10 cellular contexts compared by ENCODE assay signal in the genomic region with DNA sequence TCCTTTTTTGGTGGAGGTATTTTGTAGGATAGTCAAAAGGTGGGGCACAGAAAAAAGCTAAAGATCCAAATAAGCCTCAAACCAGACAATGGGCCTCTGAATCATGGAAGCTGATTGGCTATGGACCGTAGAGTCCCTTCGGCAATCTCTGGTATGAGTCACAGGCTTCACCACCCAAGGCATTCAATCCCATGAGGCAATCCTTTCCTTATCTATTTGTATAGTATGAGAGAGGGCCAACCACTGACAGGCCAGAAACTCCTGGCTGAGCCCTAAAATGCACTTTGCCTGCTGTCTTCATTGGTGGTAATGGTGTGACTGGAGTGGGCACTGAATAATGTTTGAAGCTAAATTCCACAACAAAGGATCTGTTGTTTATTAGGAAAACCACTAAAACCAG. TPM values are rescaled to one million over a fixed set of nuclear protein-coding genes. Genes with fewer than 3 reads are reported as not detected.
DNase-seq lines count a peak whose midpoint lies in the region; ATAC-seq, FAIRE-seq and TF ChIP-seq lines count a peak whose summit lies in the region.
"Had no signal": no experiment of that assay in that cellular context is flagged by ENCODE, and none has a peak within 500 bp of the region (broad histone marks: within the 10 kb centered on the region; RNA-seq: fewer than 3 reads in every experiment).

No MANE protein-coding gene starts in this region.

- DNase-seq in GM23338 (ENCODE audit: low spot score) (no peak), NB4 (ENCODE audit: low read depth) (peak; percentile 90), GM12878 (ENCODE audit: low read depth, low spot score) (no peak), non-pigmented ciliary epithelial cell (ENCODE audit: low read depth) (peak; percentile 22), Kasumi-1 (lab: John Stamatoyannopoulos, UW) (no peak), T-helper 17 cell (no peak)
- DNase-seq: activated T-cell treated with anti-CD3 and anti-CD28 coated beads, Interleukin-2, amount 50 U/mL, for 48 hours had no signal

- H3K4me2 ChIP-seq in GM23338 (no peak overlapping the region), GM12878 (ENCODE audit: control insufficient read depth, insufficient read depth) (no peak overlapping the region)

- no peaks in the 10 kb centered on the region; the same call in 2 of the 3 replicates for H3K36me3 Mint-ChIP-seq in GM23338 (ENCODE audit: low read depth)
- no peaks in the 10 kb centered on the region for H3K36me3 Mint-ChIP-seq in T-helper 17 cell (ENCODE audit: low read depth)

- TF ChIP-seq EP300 in GM12878 (IDR thresholded peaks at IDR 0.05; ENCODE audit: borderline replicate concordance in 1 of 2, control insufficient read depth in 1 of 2, low read depth in 2 of 2, low read length in 2 of 2), result no peak

- H3K4me3 ChIP-seq in GM23338 (no peak overlapping the region), NB4 (ENCODE audit: low read depth, low read length) (no peak overlapping the region), GM12878 (no peak overlapping the region)
- H3K4me3 ChIP-seq: esophagus muscularis mucosa had no signal

- RAD21 ChIA-PET in GM12878 (lab: Charles Lee; ENCODE audit: unreplicated experiment), result interaction anchor here (1.0 to 1.9 kb wide), 4 partner anchors 21 to 53 kb away, joined by 3 to 5 read pairs (median 4); no protein-coding TSS in a partner anchor

- TF ChIP-seq POLR2A in NB4 (IDR thresholded peaks at IDR 0.05; ENCODE audit: extremely low read depth, insufficient read length) (no peak), GM12878 (IDR thresholded peaks at IDR 0.05; ENCODE audit: low read depth, low read length) (no peak)

- H3K9me3 Mint-ChIP-seq in GM23338, result no peaks in the 10 kb centered on the region

- no peak for TF ChIP-seq RAD21 in GM12878 (IDR thresholded peaks at IDR 0.05; ENCODE audit: insufficient read depth, low read depth, low read length)

- H4K20me1 ChIP-seq in GM23338 (replicated peaks; ENCODE audit: insufficient read depth), result no peaks in the 10 kb centered on the region
- H4K20me1 ChIP-seq in GM12878 (ENCODE audit: control insufficient read depth, insufficient read depth), result no peaks in the 10 kb centered on the region

- H3K4me3 Mint-ChIP-seq in GM23338 (no peak overlapping the region), T-helper 17 cell (no peak overlapping the region)

- no TSS peak for BruUV-seq in GM12878 (replicated peaks; lab: Mats Ljungman, UMichigan)

- FAIRE-seq in GM12878 (lab: Jason Lieb, UNC), result no peak

- no peaks in the 10 kb centered on the region for H3F3A ChIP-seq in GM23338 (replicated peaks; ENCODE audit: low read depth)

- no peaks in the 10 kb centered on the region for H3K36me3 ChIP-seq in GM23338 (ENCODE audit: insufficient read depth)
- no peaks in the 10 kb centered on the region for H3K36me3 ChIP-seq in GM12878 (ENCODE audit: control insufficient read depth in 2 of 2, insufficient read depth in 2 of 2, low read length in 1 of 2)
- H3K36me3 ChIP-seq: esophagus muscularis mucosa had no signal

- TF ChIP-seq CTCF in GM23338 (conservative IDR thresholded peaks at IDR 0.05; ENCODE audit: low read depth in 2 of 2) (no peak), NB4 (IDR thresholded peaks at IDR 0.05; ENCODE audit: low read depth, low read length) (no peak), GM12878 (IDR thresholded peaks at IDR 0.05 in 2 of 3, conservative IDR thresholded peaks at IDR 0.05 in 1 of 3; ENCODE audit: control insufficient read depth in 2 of 3, extremely low read depth in 1 of 3, insufficient read depth in 1 of 3, low read depth in 3 of 3, low read length in 3 of 3) (no peak)

- 0 out of 2 replicates have a peak, but pooled peaks cover 7% of the 10 kb centered on the region for H3K4me1 ChIP-seq in GM23338 (ENCODE audit: insufficient read depth)
- no peaks in the 10 kb centered on the region for H3K4me1 ChIP-seq in GM12878 (ENCODE audit: control insufficient read depth, insufficient read depth, low read length)

- no peak overlapping the region for H3K27ac ChIP-seq in GM23338 (ENCODE audit: low read depth)
- H3K27ac ChIP-seq in GM12878 (ENCODE audit: control insufficient read depth, insufficient read depth), result no peak overlapping the region
- H3K27ac ChIP-seq: esophagus muscularis mucosa had no signal

- H3K27me3 Mint-ChIP-seq in GM23338 (ENCODE audit: insufficient read depth, low read depth, poor library complexity), result peaks cover 3% of the 10 kb centered on the region
- H3K27me3 Mint-ChIP-seq in T-helper 17 cell, result peaks cover 31% of the 10 kb centered on the region

- H3K27me3 ChIP-seq in GM23338 (ENCODE audit: insufficient read depth) (no peaks in the 10 kb centered on the region), GM12878 (replicated peaks in 1 of 2; ENCODE audit: control insufficient read depth in 2 of 2, insufficient read depth in 2 of 2, low read length in 1 of 2) (no peaks in the 10 kb centered on the region; a peak in 1 of 4 replicates)
- H3K27me3 ChIP-seq: esophagus muscularis mucosa had no signal

- peak; percentile 55 for ATAC-seq in GM23338
- peak; percentile 39 for ATAC-seq in GM12878
- no peak for ATAC-seq in GM21576 (IDR thresholded peaks at IDR 0.05; ENCODE audit: unreplicated experiment)
- ATAC-seq in T-helper 17 cell, result no peak
- ATAC-seq: Panc1 had no signal

- H3K79me2 ChIP-seq in GM23338 (replicated peaks; ENCODE audit: insufficient read depth), result no peaks in the 10 kb centered on the region
- no peaks in the 10 kb centered on the region for H3K79me2 ChIP-seq in GM12878 (ENCODE audit: control insufficient read depth, insufficient read depth, low read length)

- WGBS in GM12878 (ENCODE audit: insufficient coverage, insufficient replicate concordance, low lambda C conversion rate, missing lambda C conversion rate), result 96% methylated on average over 2 of the region's 2 CpGs

- in situ Hi-C loops in GM12878 (cut with MboI), result no loop called here

- SMC1A ChIA-PET in GM12878 (lab: Charles Lee; ENCODE audit: uncharacterized antibody, unreplicated experiment), result interaction anchor here (1.1 to 2.2 kb wide), 6 partner anchors 10 to 38 kb away, joined by 3 to 7 read pairs (median 4); no protein-coding TSS in a partner anchor

- H3K4me1 Mint-ChIP-seq in GM23338 (peaks cover 16% of the 10 kb centered on the region), T-helper 17 cell (peaks cover 2% of the 10 kb centered on the region)

- CTCF ChIA-PET in GM12878 (lab: Yijun Ruan, JAX), result interaction anchor here (1.3 kb wide), 1 partner anchor 45 kb away, joined by 3 read pairs; no protein-coding TSS in a partner anchor

- H3K9me3 ChIP-seq in GM12878 (replicated peaks; ENCODE audit: control insufficient read depth, insufficient read depth, low read length) (no peaks in the 10 kb centered on the region), T-helper 17 cell (ENCODE audit: control insufficient read depth, low read length, poor library complexity, severe bottlenecking) (no peaks in the 10 kb centered on the region)
- H3K9me3 ChIP-seq: esophagus muscularis mucosa had no signal

- H3K27ac Mint-ChIP-seq in GM23338, result no peak overlapping the region
- no peak overlapping the region for H3K27ac Mint-ChIP-seq in T-helper 17 cell

- POLR2A ChIA-PET in GM12878 (lab: Charles Lee), result interaction anchor here (1.1 kb wide), 1 partner anchor 39 kb away, joined by 4 read pairs; no protein-coding TSS in a partner anchor

- intact Hi-C loops in GM12878 (cut with micrococcal nuclease; ENCODE audit: unreplicated experiment), result no loop called here

- H3K9me2 ChIP-seq in GM23338 (ENCODE audit: insufficient read depth), result no peaks in the 10 kb centered on the region

- H2AFZ ChIP-seq in GM23338 (peak overlapping the region; percentile 4; the same call in 1 of the 2 replicates), GM12878 (ENCODE audit: control insufficient read depth, low read depth, low read length) (no peak overlapping the region)

- H3K9ac ChIP-seq in GM12878 (ENCODE audit: control insufficient read depth, insufficient read depth, low read length), result no peak overlapping the region

TF ChIP-seq in GM23338, 12 proteins besides CTCF, POLR2A, EP300 and RAD21 (continues in another document):
- no peak for TF ChIP-seq ZNF114 (CRISPR knock-in tag; IDR thresholded peaks at IDR 0.05)
- TF ChIP-seq ZNF331 (CRISPR knock-in tag; IDR thresholded peaks at IDR 0.05; ENCODE audit: low read depth), result no peak
- TF ChIP-seq POLR2AphosphoS5 (IDR thresholded peaks at IDR 0.05; ENCODE audit: low read depth), result no peak
- TF ChIP-seq CREB1 (CRISPR knock-in tag; IDR thresholded peaks at IDR 0.05; ENCODE audit: low read depth), result no peak

TF ChIP-seq in GM12878, 131 proteins besides CTCF, POLR2A, EP300 and RAD21 (continues in another document):
- TF ChIP-seq JUND (IDR thresholded peaks at IDR 0.05; ENCODE audit: low read depth, low read length) (no peak), KDM1A (IDR thresholded peaks at IDR 0.05; ENCODE audit: borderline replicate concordance) (no peak), BCL11A (IDR thresholded peaks at IDR 0.05; ENCODE audit: low read depth, low read length) (no peak)

RNA-seq across cellular contexts. Expression of gene MEX3C, which starts 38.7 kb away (rescaled TPM):
- total RNA-seq in GM23338 (2014; rRNA removed; shearing (Covaris generic)), result 109 and 118 TPM in 2 replicates
- polyA plus RNA-seq in GM23338 (2016; fragmentation: Nextera tagmentation; extraction: Ambion mirVana), result 28.8 and 30.9 TPM in 2 replicates
- total RNA-seq in GM12878 (2013; cell fraction: nucleolus; rRNA removed), result 72.3 and 79.5 TPM in 2 replicates
- total RNA-seq in GM12878 (2014; rRNA removed), result 25.6 and 33.2 TPM in 2 replicates
- 28.7 and 29.6 TPM in 2 replicates for total RNA-seq in GM12878 (2014; rRNA removed; fragmentation: Illumina TruSeq; extraction: Trizol)
- total RNA-seq in GM12878 (2021), result 27.5 and 28.3 TPM in 2 replicates
- polyA plus RNA-seq in GM12878 (2011; ENCODE audit: low read depth), result 9.7 TPM
- polyA plus RNA-seq in GM12878 (2011; rRNA removed), result 48.8 and 51.8 TPM in 2 replicates
- polyA plus RNA-seq in GM12878 (2011; cell fraction: cytosol; rRNA removed), result 26.1 and 27.5 TPM in 2 replicates
- 28.5 and 37.9 TPM in 2 replicates for polyA plus RNA-seq in GM12878 (2011; cell fraction: nucleus; rRNA removed)
- polyA plus RNA-seq in GM12878 (2012), result 14.2 and 20.9 TPM in 2 replicates
- polyA plus RNA-seq in GM12878 (2014; fragmentation: Illumina TruSeq; extraction: Trizol), result 31.8 and 41.5 TPM in 2 replicates
- 1 to 10 TPM; 7.9 to 9.9 TPM for polyA plus RNA-seq in GM12878 (2014; fragmentation: Nextera tagmentation; extraction: Ambion mirVana)
- 14.4 and 16.9 TPM in 2 replicates for polyA plus RNA-seq in GM12878 (2014; rRNA removed)
- 1 to 10 TPM; 6.7 to 7.1 TPM for polyA plus RNA-seq in GM12878 (2016; fragmentation: Nextera tagmentation; extraction: Ambion mirVana)
- polyA minus RNA-seq in GM12878 (2011; rRNA and poly(A)+ RNA removed), result 67.7 and 88.7 TPM in 2 replicates
- polyA minus RNA-seq in GM12878 (2011; cell fraction: cytosol; rRNA and poly(A)+ RNA removed), result 16.7 and 21.2 TPM in 2 replicates
- 37.4 and 51.3 TPM in 2 replicates for polyA minus RNA-seq in GM12878 (2011; cell fraction: nucleus; rRNA and poly(A)+ RNA removed)
- total RNA-seq in T-helper 17 cell, result 10 to 100 TPM; 54.0 to 71.1 TPM

Comparison
In these comparisons a context has a peak if more than half of its experiments do, and no peak if none do; other contexts are left out.
1. ATAC-seq: peak in GM23338 (single experiment) and GM12878 (single experiment); none in GM21576 (single experiment) and T-helper 17 cell (single experiment).
2. DNase-seq: peak in NB4 (single experiment) and non-pigmented ciliary epithelial cell (single experiment); none in GM23338 (single experiment), GM12878 (single experiment), Kasumi-1 (0 of 2) and T-helper 17 cell (0 of 3).